ENCODE assay signal across 27 cellular contexts in the genomic region with DNA sequence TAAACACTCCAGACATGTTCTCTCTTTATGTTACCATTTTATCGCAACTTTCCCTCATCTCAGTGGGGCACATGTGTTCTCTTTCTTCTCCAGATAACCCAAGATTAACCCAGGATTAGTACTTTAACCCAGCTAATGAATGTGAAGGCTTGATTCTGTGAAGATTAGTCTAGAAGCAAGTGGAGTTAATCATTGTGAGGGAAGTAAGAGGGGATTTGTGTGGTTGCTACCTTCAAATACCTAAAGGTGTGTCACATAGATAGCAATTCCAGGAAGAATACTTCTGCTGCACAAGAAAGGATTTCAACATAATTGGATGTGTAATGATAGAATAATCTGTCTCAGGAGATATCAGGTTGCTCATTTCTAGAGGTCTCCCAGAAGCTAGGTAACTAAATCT.
"Had no signal": no experiment of that assay in that cellular context is flagged by ENCODE, and none has a peak within 500 bp of the region (broad histone marks: within the 10 kb centered on the region; RNA-seq: fewer than 3 reads in every experiment).

No MANE protein-coding gene starts in this region.

- H3K27me3 ChIP-seq: neutrophil, ovary, spleen, upper lobe of right lung had no signal

- DNase-seq: activated CD4-positive, alpha-beta T cell treated with anti-CD3 and anti-CD28 coated beads, Interleukin-2, amount 50 U/mL, for 1 hour; activated CD4-positive, CD25-positive, alpha-beta regulatory T cell treated with anti-CD3 and anti-CD28 coated beads, Interleukin-2, amount 50 U/mL, for 72 hours; activated CD8-positive, alpha-beta T cell treated with anti-CD3 and anti-CD28 coated beads, Interleukin-2, amount 10 ng/mL, durations not matched to agents 7 days and 5 days; activated gamma-delta T cell; aorta; caudate nucleus; dermis blood vessel endothelial cell; effector CD8-positive, alpha-beta T cell; glutamatergic neuron; hippocampal formation; left ventricle myocardium superior; mammary epithelial cell; midbrain; ovary; spleen; stimulated activated CD4-positive, alpha-beta T cell treated with anti-CD3 and anti-CD28 coated beads, Interleukin-4, amount 100 ng/mL, for 24 hours; stimulated activated naive CD8-positive, alpha-beta T cell treated with anti-CD3 and anti-CD28 coated beads, Interleukin-15, Interleukin-2, amounts not matched to agents 100 U/mL and 50 U/mL, for 24 hours; upper lobe of right lung had no signal

- ATAC-seq: activated CD8-positive, alpha-beta T cell treated with anti-CD3 and anti-CD28 coated beads, Interleukin-2, amount 10 ng/mL, durations not matched to agents 7 days and 5 days; esophagus mucosa; left ventricle myocardium superior; natural killer cell treated with Interleukin-12 subunit alpha and Interleukin-12 subunit beta and Interleukin-15 and Interleukin-18, amount 100 ng/mL, for 72 hours; stimulated activated naive CD8-positive, alpha-beta T cell treated with anti-CD3 and anti-CD28 coated beads, Interleukin-15, Interleukin-2, amounts not matched to agents 100 U/mL and 50 U/mL, for 24 hours; upper lobe of right lung had no signal

- H3K36me3 Mint-ChIP-seq: activated naive CD4-positive, alpha-beta T cell treated with anti-CD3 and anti-CD28 coated beads, Interleukin-2, amount 50 U/mL, for 24 hours; brain; natural killer cell treated with Interleukin-12 subunit alpha and Interleukin-12 subunit beta and Interleukin-15 and Interleukin-18, amount 100 ng/mL, for 72 hours had no signal

- H3K4me3 Mint-ChIP-seq: activated CD8-positive, alpha-beta T cell treated with anti-CD3 and anti-CD28 coated beads, Interleukin-2, amount 10 ng/mL, durations not matched to agents 7 days and 5 days; activated naive CD4-positive, alpha-beta T cell treated with anti-CD3 and anti-CD28 coated beads, Interleukin-2, amount 50 U/mL, for 24 hours; activated T-helper 1 cell treated with anti-CD3 and anti-CD28 coated beads, Interleukin-12 subunit alpha, Interleukin-12 subunit beta, Interleukin-2, Interleukin-4 antibody, amounts not matched to agents 30 ng/mL and 10 ng/mL and 1 ng/mL, durations not matched to agents 14 hours and 24 hours and 36 hours; brain; natural killer cell treated with Interleukin-12 subunit alpha and Interleukin-12 subunit beta and Interleukin-15 and Interleukin-18, amount 100 ng/mL, for 72 hours had no signal

- FAIRE-seq: frontal cortex had no signal

- H3K4me3 ChIP-seq: ovary, prostate gland, spleen, upper lobe of right lung had no signal

- H3K36me3 ChIP-seq: neutrophil, ovary, prostate gland, spleen, upper lobe of right lung had no signal

- H3K4me1 ChIP-seq: prostate gland, spleen, upper lobe of right lung had no signal

- H3K27ac Mint-ChIP-seq: activated CD8-positive, alpha-beta T cell treated with anti-CD3 and anti-CD28 coated beads, Interleukin-2, amount 10 ng/mL, durations not matched to agents 7 days and 5 days; activated naive CD4-positive, alpha-beta T cell treated with anti-CD3 and anti-CD28 coated beads, Interleukin-2, amount 50 U/mL, for 24 hours; activated T-helper 1 cell treated with anti-CD3 and anti-CD28 coated beads, Interleukin-12 subunit alpha, Interleukin-12 subunit beta, Interleukin-2, Interleukin-4 antibody, amounts not matched to agents 30 ng/mL and 10 ng/mL and 1 ng/mL, durations not matched to agents 14 hours and 24 hours and 36 hours; brain; natural killer cell treated with Interleukin-12 subunit alpha and Interleukin-12 subunit beta and Interleukin-15 and Interleukin-18, amount 100 ng/mL, for 72 hours had no signal

- H3K27ac ChIP-seq: neutrophil, ovary, prostate gland, spleen, upper lobe of right lung, VCaP had no signal

- H3K9me3 Mint-ChIP-seq: natural killer cell treated with Interleukin-12 subunit alpha and Interleukin-12 subunit beta and Interleukin-15 and Interleukin-18, amount 100 ng/mL, for 72 hours had no signal

- H3K4me1 Mint-ChIP-seq: activated naive CD4-positive, alpha-beta T cell treated with anti-CD3 and anti-CD28 coated beads, Interleukin-2, amount 50 U/mL, for 24 hours; brain had no signal

- H3K9me3 ChIP-seq: neutrophil, ovary, prostate gland, spleen, upper lobe of right lung had no signal
